In the genomic region with DNA sequence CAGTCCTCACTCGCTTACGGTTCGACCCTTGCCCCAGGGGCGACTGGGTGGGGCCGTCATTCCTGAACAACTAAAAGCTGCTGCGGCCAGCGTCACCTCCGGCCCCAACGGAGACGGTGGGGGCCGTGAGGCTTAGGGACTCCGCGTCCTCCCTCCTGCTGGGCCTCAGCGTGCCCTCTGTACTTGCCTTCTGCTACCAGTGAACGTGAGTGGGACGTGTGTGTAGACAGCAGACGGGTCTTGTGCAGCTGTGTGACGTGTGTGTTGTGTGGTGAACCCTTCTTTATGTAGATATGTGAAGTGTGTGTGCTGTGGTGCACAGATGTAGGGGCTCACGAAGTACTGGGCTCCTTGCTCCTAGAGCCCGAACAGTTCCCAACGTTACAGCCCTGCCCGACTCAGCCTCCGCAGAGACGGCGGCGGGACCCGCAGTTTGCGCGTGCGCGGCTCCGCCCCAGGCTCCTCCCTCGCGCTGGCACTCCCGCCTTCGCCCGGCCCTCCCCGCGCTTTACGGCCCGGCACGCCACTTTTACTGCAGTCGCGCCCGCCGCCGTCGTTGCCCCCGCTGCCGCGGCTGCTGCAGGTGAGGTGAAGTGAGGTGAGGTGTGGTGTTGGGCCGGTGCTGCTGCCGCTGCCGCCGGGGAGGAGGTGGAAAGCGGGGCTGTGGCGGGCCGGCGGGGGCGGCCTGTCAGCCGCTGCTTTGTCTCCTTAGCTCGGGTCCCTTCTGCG, we compare ENCODE assay signal across 8 cellular contexts. TPM values are rescaled to one million over a fixed set of nuclear protein-coding genes. Genes with fewer than 3 reads are reported as not detected.
DNase-seq lines count a peak whose midpoint lies in the region; ATAC-seq and TF ChIP-seq lines count a peak whose summit lies in the region.

Gene PHAF1, plus strand, starts transcription at position 535 of the 729 bp plus-strand sequence. CDS start 235 bp downstream, outside the sequence.

- peaks cover 10% of the 10 kb centered on the region for H3K4me1 ChIP-seq in GM23338 (ENCODE audit: insufficient read depth)

- TF ChIP-seq CTCF in GM23338 (conservative IDR thresholded peaks at IDR 0.05; ENCODE audit: low read depth in 2 of 2), result no peak
- no peak for TF ChIP-seq CTCF in LNCaP clone FGC (IDR thresholded peaks at IDR 0.05; ENCODE audit: control insufficient read depth, extremely low read depth, insufficient read depth)
- no peak for TF ChIP-seq CTCF in RWPE1 (conservative IDR thresholded peaks at IDR 0.05; ENCODE audit: low read depth)
- TF ChIP-seq CTCF in fibroblast of mammary gland (conservative IDR thresholded peaks at IDR 0.05; ENCODE audit: control insufficient read depth, insufficient read depth, low read depth, low read length), result no peak

- H3K36me3 ChIP-seq in GM23338 (ENCODE audit: insufficient read depth), result no peaks in the 10 kb centered on the region

- peaks cover 10% of the 10 kb centered on the region; the same call in 1 of the 2 replicates for H3K27me3 ChIP-seq in GM23338 (ENCODE audit: insufficient read depth)

- H3K27me3 Mint-ChIP-seq in GM23338 (ENCODE audit: insufficient read depth, low read depth, poor library complexity), result peaks cover 10% of the 10 kb centered on the region
- H3K27me3 Mint-ChIP-seq in activated T-helper 2 cell treated with anti-CD3 and anti-CD28 coated beads, Interferon-gamma antibody, Interleukin-2, Interleukin-4, amounts not matched to agents 10 μg/mL and 5 μg/mL and 100 μg/mL, durations not matched to agents 14 hours and 24 hours and 36 hours (ENCODE audit: low read depth), result no peaks in the 10 kb centered on the region
- no peaks in the 10 kb centered on the region for H3K27me3 Mint-ChIP-seq in naive thymus-derived CD8-positive, alpha-beta T cell
- no peaks in the 10 kb centered on the region for H3K27me3 Mint-ChIP-seq in stimulated activated naive B cell treated with anti-CD40 and anti-IgM and Interleukin-4, amounts not matched to agents 10 μg/mL and 1 μg/mL and 100 μg/mL, for 72 hours

- H4K20me1 ChIP-seq in GM23338 (replicated peaks; ENCODE audit: insufficient read depth), result peaks cover 30% of the 10 kb centered on the region

- intact Hi-C loops in activated T-helper 2 cell treated with anti-CD3 and anti-CD28 coated beads, Interferon-gamma antibody, Interleukin-2, Interleukin-4, amounts not matched to agents 10 μg/mL and 5 μg/mL and 100 μg/mL, durations not matched to agents 14 hours and 24 hours and 36 hours (cut with micrococcal nuclease), result loop anchor here (2.0 to 5.0 kb wide), 2 partner anchors 51 to 162 kb away; no protein-coding TSS in a partner anchor

- H3K9me3 Mint-ChIP-seq in GM23338, result no peaks in the 10 kb centered on the region; the same call in 2 of the 3 replicates
- no peaks in the 10 kb centered on the region for H3K9me3 Mint-ChIP-seq in activated T-helper 2 cell treated with anti-CD3 and anti-CD28 coated beads, Interferon-gamma antibody, Interleukin-2, Interleukin-4, amounts not matched to agents 10 μg/mL and 5 μg/mL and 100 μg/mL, durations not matched to agents 14 hours and 24 hours and 36 hours
- no peaks in the 10 kb centered on the region for H3K9me3 Mint-ChIP-seq in naive thymus-derived CD8-positive, alpha-beta T cell
- H3K9me3 Mint-ChIP-seq in stimulated activated naive B cell treated with anti-CD40 and anti-IgM and Interleukin-4, amounts not matched to agents 10 μg/mL and 1 μg/mL and 100 μg/mL, for 72 hours, result no peaks in the 10 kb centered on the region

- peak within 1 kb of the TSS; percentile 99 for H3K4me2 ChIP-seq in GM23338

- H2AFZ ChIP-seq in GM23338, result peak within 1 kb of the TSS; percentile 100

- CTCF ChIA-PET in RWPE1 (lab: Yijun Ruan, JAX), result interaction anchor here (1.0 kb wide), 1 partner anchor 46 kb away, joined by 3 read pairs; no protein-coding TSS in a partner anchor

- ATAC-seq in GM23338, result peak; percentile 95
- peak; percentile 90 to 93 for ATAC-seq in naive thymus-derived CD8-positive, alpha-beta T cell
- peak; percentile 83 to 91 for ATAC-seq in stimulated activated naive B cell treated with anti-CD40 and anti-IgM and Interleukin-4, amounts not matched to agents 10 μg/mL and 1 μg/mL and 100 μg/mL, for 72 hours (replicated peaks)

- H3K27ac Mint-ChIP-seq in GM23338, result peak within 1 kb of the TSS; percentile 74
- H3K27ac Mint-ChIP-seq in activated T-helper 2 cell treated with anti-CD3 and anti-CD28 coated beads, Interferon-gamma antibody, Interleukin-2, Interleukin-4, amounts not matched to agents 10 μg/mL and 5 μg/mL and 100 μg/mL, durations not matched to agents 14 hours and 24 hours and 36 hours, result peak within 1 kb of the TSS; percentile 72
- peak within 1 kb of the TSS; percentile 84 to 96 (median 91) for H3K27ac Mint-ChIP-seq in naive thymus-derived CD8-positive, alpha-beta T cell
- peak within 1 kb of the TSS; percentile 92 for H3K27ac Mint-ChIP-seq in stimulated activated naive B cell treated with anti-CD40 and anti-IgM and Interleukin-4, amounts not matched to agents 10 μg/mL and 1 μg/mL and 100 μg/mL, for 72 hours

- H3K4me3 Mint-ChIP-seq in GM23338, result peak within 1 kb of the TSS; percentile 98
- peak within 1 kb of the TSS; percentile 94 for H3K4me3 Mint-ChIP-seq in activated T-helper 2 cell treated with anti-CD3 and anti-CD28 coated beads, Interferon-gamma antibody, Interleukin-2, Interleukin-4, amounts not matched to agents 10 μg/mL and 5 μg/mL and 100 μg/mL, durations not matched to agents 14 hours and 24 hours and 36 hours (ENCODE audit: low read depth)
- H3K4me3 Mint-ChIP-seq in naive thymus-derived CD8-positive, alpha-beta T cell, result peak within 1 kb of the TSS; percentile 90 to 98 (median 94)
- H3K4me3 Mint-ChIP-seq in stimulated activated naive B cell treated with anti-CD40 and anti-IgM and Interleukin-4, amounts not matched to agents 10 μg/mL and 1 μg/mL and 100 μg/mL, for 72 hours, result peak within 1 kb of the TSS; percentile 97 to 99

- POLR2A ChIA-PET in RWPE1 (lab: Yijun Ruan, JAX; ENCODE audit: low non-redundant PET), result no interaction called here
- POLR2A ChIA-PET in naive thymus-derived CD8-positive, alpha-beta T cell (lab: Charles Lee), result interaction anchor here (0.6 to 1.7 kb wide), 9 partner anchors 12 to 152 kb away, joined by 3 to 8 read pairs (median 5); partner anchors contain the start of genes B3GNT9, CBFB, FBXL8 and TRADD

- H3F3A ChIP-seq in GM23338 (replicated peaks; ENCODE audit: low read depth), result peaks cover 6% of the 10 kb centered on the region

- peaks cover 13% of the 10 kb centered on the region; the same call in 2 of the 3 replicates for H3K4me1 Mint-ChIP-seq in GM23338
- H3K4me1 Mint-ChIP-seq in activated T-helper 2 cell treated with anti-CD3 and anti-CD28 coated beads, Interferon-gamma antibody, Interleukin-2, Interleukin-4, amounts not matched to agents 10 μg/mL and 5 μg/mL and 100 μg/mL, durations not matched to agents 14 hours and 24 hours and 36 hours (ENCODE audit: low read depth), result peaks cover 18% of the 10 kb centered on the region
- peaks cover 19 to 50% (median 41%) of the 10 kb centered on the region in 4 donors for H3K4me1 Mint-ChIP-seq in naive thymus-derived CD8-positive, alpha-beta T cell
- H3K4me1 Mint-ChIP-seq in stimulated activated naive B cell treated with anti-CD40 and anti-IgM and Interleukin-4, amounts not matched to agents 10 μg/mL and 1 μg/mL and 100 μg/mL, for 72 hours, result peaks cover 27 to 44% of the 10 kb centered on the region in 2 donors

- H3K79me2 ChIP-seq in GM23338 (replicated peaks; ENCODE audit: insufficient read depth), result peaks cover 46% of the 10 kb centered on the region

- DNase-seq in Daoy (ENCODE audit: low read depth) (peak; percentile 91), GM23338 (ENCODE audit: low spot score) (peak; percentile 96), LNCaP clone FGC (ENCODE audit: low read depth) (peak; percentile 63), RWPE1 (ENCODE audit: low spot score) (peak; percentile 98), fibroblast of mammary gland (ENCODE audit: low read depth) (peak; percentile 84)
- DNase-seq in activated T-helper 2 cell treated with anti-CD3 and anti-CD28 coated beads, Interferon-gamma antibody, Interleukin-2, Interleukin-4, amounts not matched to agents 10 μg/mL and 5 μg/mL and 100 μg/mL, durations not matched to agents 14 hours and 24 hours and 36 hours (ENCODE audit: low spot score), result peak; percentile 94
- DNase-seq in naive thymus-derived CD8-positive, alpha-beta T cell, result peak; percentile 91 to 99 (median 97)
- peak; percentile 93 for DNase-seq in stimulated activated naive B cell treated with anti-CD40 and anti-IgM and Interleukin-4, amounts not matched to agents 10 μg/mL and 1 μg/mL and 100 μg/mL, for 72 hours

- no peaks in the 10 kb centered on the region; the same call in 2 of the 3 replicates for H3K36me3 Mint-ChIP-seq in GM23338 (ENCODE audit: low read depth)
- peaks cover 8% of the 10 kb centered on the region for H3K36me3 Mint-ChIP-seq in activated T-helper 2 cell treated with anti-CD3 and anti-CD28 coated beads, Interferon-gamma antibody, Interleukin-2, Interleukin-4, amounts not matched to agents 10 μg/mL and 5 μg/mL and 100 μg/mL, durations not matched to agents 14 hours and 24 hours and 36 hours (ENCODE audit: low read depth)
- peaks cover 0 to 2% (median 2%) of the 10 kb centered on the region in 3 donors for H3K36me3 Mint-ChIP-seq in naive thymus-derived CD8-positive, alpha-beta T cell
- H3K36me3 Mint-ChIP-seq in stimulated activated naive B cell treated with anti-CD40 and anti-IgM and Interleukin-4, amounts not matched to agents 10 μg/mL and 1 μg/mL and 100 μg/mL, for 72 hours, result peaks cover 6 to 11% of the 10 kb centered on the region in 2 donors

- no peaks in the 10 kb centered on the region for H3K9me2 ChIP-seq in GM23338 (ENCODE audit: insufficient read depth)

- H3K27ac ChIP-seq in GM23338 (ENCODE audit: low read depth) (no peak within 1 kb of the TSS), RWPE1 (peak within 1 kb of the TSS; percentile 73)

- peak within 1 kb of the TSS; percentile 98 for H3K4me3 ChIP-seq in GM23338
- H3K4me3 ChIP-seq in LNCaP clone FGC (ENCODE audit: low read depth, low read length), result peak within 1 kb of the TSS; percentile 98
- peak within 1 kb of the TSS; percentile 90 for H3K4me3 ChIP-seq in fibroblast of mammary gland (ENCODE audit: control insufficient read depth, low read depth, low read length)

TF ChIP-seq in GM23338, 12 proteins besides CTCF, POLR2A, EP300 and RAD21 (continues in another document):
- no peak for TF ChIP-seq JUNB (IDR thresholded peaks at IDR 0.05; ENCODE audit: unreplicated experiment)

RNA-seq across cellular contexts. Expression of gene PHAF1, which starts in this region (rescaled TPM):
- total RNA-seq in Daoy (2014; rRNA removed; shearing (Covaris generic)), result 12.5 and 26.3 TPM in 2 replicates
- total RNA-seq in GM23338 (2014; rRNA removed; shearing (Covaris generic)), result 26.6 and 35.9 TPM in 2 replicates
- polyA plus RNA-seq in GM23338 (2016; fragmentation: Nextera tagmentation; extraction: Ambion mirVana), result 14.2 and 14.7 TPM in 2 replicates
- total RNA-seq in activated T-helper 2 cell treated with anti-CD3 and anti-CD28 coated beads, Interferon-gamma antibody, Interleukin-2, Interleukin-4, amounts not matched to agents 10 μg/mL and 5 μg/mL and 100 μg/mL, durations not matched to agents 14 hours and 24 hours and 36 hours, result 17.4 and 17.8 TPM in 2 replicates
- total RNA-seq in naive thymus-derived CD8-positive, alpha-beta T cell, result 10 to 100 TPM; 21.4 to 23.3 TPM
- polyA plus RNA-seq in naive thymus-derived CD8-positive, alpha-beta T cell, result 10 to 100 TPM in 1 of 3 donors, 1 to 10 TPM in 2; 6.9 to 10.9 (median 6.9) TPM
